Comparison of ENCODE assay signal across 13 cellular contexts in the genomic region with DNA sequence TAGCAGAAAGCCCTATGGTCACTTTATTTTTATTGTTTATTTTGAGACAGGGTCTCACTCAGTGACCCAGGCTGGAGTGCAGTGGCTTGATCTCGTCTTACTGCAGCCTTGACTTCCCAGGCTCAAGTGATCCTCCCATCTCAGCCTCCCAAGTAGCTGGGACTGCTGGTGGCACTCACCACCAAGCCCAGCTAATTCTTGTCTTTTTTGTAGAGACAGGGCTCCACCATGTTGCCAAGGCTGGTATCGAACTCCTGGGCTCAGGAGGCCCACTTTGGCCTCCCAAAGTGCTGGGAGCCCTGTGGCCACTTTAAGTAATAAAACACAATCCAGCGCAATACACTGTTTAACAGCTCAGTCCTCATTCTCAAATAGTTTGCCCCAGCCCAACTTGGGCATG.
DNase-seq lines count a peak whose midpoint lies in the region; ATAC-seq and TF ChIP-seq lines count a peak whose summit lies in the region.
"Had no signal": no experiment of that assay in that cellular context is flagged by ENCODE, and none has a peak within 500 bp of the region (broad histone marks: within the 10 kb centered on the region; RNA-seq: fewer than 3 reads in every experiment).

No MANE protein-coding gene starts in this region.

- H3K4me1 Mint-ChIP-seq in activated naive CD8-positive, alpha-beta T cell (ENCODE audit: low read depth): peaks cover 4% of the 10 kb centered on the region
- H3K4me1 Mint-ChIP-seq in activated naive CD8-positive, alpha-beta T cell treated with anti-CD3 and anti-CD28 coated beads for 36 hours: no peaks in the 10 kb centered on the region
- H3K4me1 Mint-ChIP-seq in activated T-helper 1 cell treated with anti-CD3 and anti-CD28 coated beads, Interleukin-12 subunit alpha, Interleukin-12 subunit beta, Interleukin-2, Interleukin-4 antibody, amounts not matched to agents 30 ng/mL and 10 ng/mL and 1 ng/mL, durations not matched to agents 14 hours and 24 hours and 36 hours (ENCODE audit: low read depth): no peaks in the 10 kb centered on the region
- peaks cover 9% of the 10 kb centered on the region for H3K4me1 Mint-ChIP-seq in type B pancreatic cell (ENCODE audit: unreplicated experiment)
- no peaks in the 10 kb centered on the region for H3K4me1 Mint-ChIP-seq in stimulated activated naive CD8-positive, alpha-beta T cell treated with anti-CD3 and anti-CD28 coated beads, Interleukin-15, amount 100 ng/mL, for 72 hours
- H3K4me1 Mint-ChIP-seq: naive B cell had no signal

- H3K4me3 Mint-ChIP-seq in activated naive CD8-positive, alpha-beta T cell: peak overlapping the region; percentile 5
- no peak overlapping the region for H3K4me3 Mint-ChIP-seq in activated naive CD8-positive, alpha-beta T cell treated with anti-CD3 and anti-CD28 coated beads for 36 hours
- H3K4me3 Mint-ChIP-seq in activated T-helper 1 cell treated with anti-CD3 and anti-CD28 coated beads, Interleukin-12 subunit alpha, Interleukin-12 subunit beta, Interleukin-2, Interleukin-4 antibody, amounts not matched to agents 30 ng/mL and 10 ng/mL and 1 ng/mL, durations not matched to agents 14 hours and 24 hours and 36 hours: peak overlapping the region; percentile 11
- H3K4me3 Mint-ChIP-seq in type B pancreatic cell: peak overlapping the region; percentile 44
- no peak overlapping the region for H3K4me3 Mint-ChIP-seq in stimulated activated naive CD8-positive, alpha-beta T cell treated with anti-CD3 and anti-CD28 coated beads, Interleukin-15, amount 100 ng/mL, for 72 hours

- no peak overlapping the region for H3K27ac Mint-ChIP-seq in activated naive CD8-positive, alpha-beta T cell
- H3K27ac Mint-ChIP-seq in activated naive CD8-positive, alpha-beta T cell treated with anti-CD3 and anti-CD28 coated beads for 36 hours: no peak overlapping the region
- H3K27ac Mint-ChIP-seq in activated T-helper 1 cell treated with anti-CD3 and anti-CD28 coated beads, Interleukin-12 subunit alpha, Interleukin-12 subunit beta, Interleukin-2, Interleukin-4 antibody, amounts not matched to agents 30 ng/mL and 10 ng/mL and 1 ng/mL, durations not matched to agents 14 hours and 24 hours and 36 hours: peak overlapping the region; percentile 59
- no peak overlapping the region for H3K27ac Mint-ChIP-seq in type B pancreatic cell
- no peak overlapping the region for H3K27ac Mint-ChIP-seq in stimulated activated naive CD8-positive, alpha-beta T cell treated with anti-CD3 and anti-CD28 coated beads, Interleukin-15, amount 100 ng/mL, for 72 hours

- H3K9me3 Mint-ChIP-seq in activated naive CD8-positive, alpha-beta T cell (ENCODE audit: low read depth): no peaks in the 10 kb centered on the region
- H3K9me3 Mint-ChIP-seq in activated naive CD8-positive, alpha-beta T cell treated with anti-CD3 and anti-CD28 coated beads for 36 hours: no peaks in the 10 kb centered on the region
- no peaks in the 10 kb centered on the region for H3K9me3 Mint-ChIP-seq in activated T-helper 1 cell treated with anti-CD3 and anti-CD28 coated beads, Interleukin-12 subunit alpha, Interleukin-12 subunit beta, Interleukin-2, Interleukin-4 antibody, amounts not matched to agents 30 ng/mL and 10 ng/mL and 1 ng/mL, durations not matched to agents 14 hours and 24 hours and 36 hours
- H3K9me3 Mint-ChIP-seq in type B pancreatic cell: no peaks in the 10 kb centered on the region
- H3K9me3 Mint-ChIP-seq in stimulated activated naive CD8-positive, alpha-beta T cell treated with anti-CD3 and anti-CD28 coated beads, Interleukin-15, amount 100 ng/mL, for 72 hours: no peaks in the 10 kb centered on the region
- H3K9me3 Mint-ChIP-seq: naive B cell had no signal

- TF ChIP-seq CTCF in type B pancreatic cell (conservative IDR thresholded peaks at IDR 0.05): no peak

- DNase-seq in activated naive CD8-positive, alpha-beta T cell treated with anti-CD3 and anti-CD28 coated beads for 36 hours: no peak
- DNase-seq in activated T-helper 1 cell treated with anti-CD3 and anti-CD28 coated beads, Interleukin-12 subunit alpha, Interleukin-12 subunit beta, Interleukin-2, Interleukin-4 antibody, amounts not matched to agents 30 ng/mL and 10 ng/mL and 1 ng/mL, durations not matched to agents 14 hours and 24 hours and 36 hours (ENCODE audit: low spot score): no peak
- DNase-seq in type B pancreatic cell (ENCODE audit: extremely low spot score, unreplicated experiment) (no peak), HCEC 1CT (no peak), NCI-H1092 treated with DMSO at 0.1 percent for 48 hours (lab: John Stamatoyannopoulos, UW) (no peak)
- no peak for DNase-seq in stimulated activated naive CD8-positive, alpha-beta T cell treated with anti-CD3 and anti-CD28 coated beads, Interleukin-15, amount 100 ng/mL, for 72 hours
- DNase-seq: activated CD4-positive, alpha-beta T cell treated with anti-CD3 and anti-CD28 coated beads, Interleukin-2, amount 50 U/mL, for 1 hour; activated effector memory CD4-positive, alpha-beta T cell treated with anti-CD3 and anti-CD28 coated beads, Interleukin-2, amount 50 U/mL, for 16 hours; naive B cell; NCI-H187 treated with DMSO at 0.1 percent for 48 hours; NK-92 treated with Interleukin-12 subunit alpha and Interleukin-12 subunit beta, amount 100 ng/mL, for 24 hours had no signal

- no peaks in the 10 kb centered on the region for H3K27me3 ChIP-seq in muscle layer of duodenum (ENCODE audit: low read depth, low read length)

- no peaks in the 10 kb centered on the region for H3K36me3 Mint-ChIP-seq in activated naive CD8-positive, alpha-beta T cell
- H3K36me3 Mint-ChIP-seq in activated naive CD8-positive, alpha-beta T cell treated with anti-CD3 and anti-CD28 coated beads for 36 hours: no peaks in the 10 kb centered on the region
- no peaks in the 10 kb centered on the region for H3K36me3 Mint-ChIP-seq in activated T-helper 1 cell treated with anti-CD3 and anti-CD28 coated beads, Interleukin-12 subunit alpha, Interleukin-12 subunit beta, Interleukin-2, Interleukin-4 antibody, amounts not matched to agents 30 ng/mL and 10 ng/mL and 1 ng/mL, durations not matched to agents 14 hours and 24 hours and 36 hours (ENCODE audit: low read depth)
- H3K36me3 Mint-ChIP-seq in type B pancreatic cell: no peaks in the 10 kb centered on the region
- H3K36me3 Mint-ChIP-seq: naive B cell had no signal

- peak overlapping the region; percentile 97 for H3K27ac ChIP-seq in muscle layer of duodenum (ENCODE audit: low read length)

- peaks cover 1% of the 10 kb centered on the region for H3K27me3 Mint-ChIP-seq in activated naive CD8-positive, alpha-beta T cell
- peaks cover 6% of the 10 kb centered on the region for H3K27me3 Mint-ChIP-seq in activated naive CD8-positive, alpha-beta T cell treated with anti-CD3 and anti-CD28 coated beads for 36 hours
- H3K27me3 Mint-ChIP-seq in activated T-helper 1 cell treated with anti-CD3 and anti-CD28 coated beads, Interleukin-12 subunit alpha, Interleukin-12 subunit beta, Interleukin-2, Interleukin-4 antibody, amounts not matched to agents 30 ng/mL and 10 ng/mL and 1 ng/mL, durations not matched to agents 14 hours and 24 hours and 36 hours (ENCODE audit: insufficient read depth): peaks cover 12% of the 10 kb centered on the region
- H3K27me3 Mint-ChIP-seq in type B pancreatic cell: peaks cover 7% of the 10 kb centered on the region
- H3K27me3 Mint-ChIP-seq in stimulated activated naive CD8-positive, alpha-beta T cell treated with anti-CD3 and anti-CD28 coated beads, Interleukin-15, amount 100 ng/mL, for 72 hours: peaks cover 8% of the 10 kb centered on the region

- H3K4me1 ChIP-seq in muscle layer of duodenum (ENCODE audit: control insufficient read depth in 1 of 2, insufficient read depth in 2 of 2, low read length in 2 of 2): peaks cover 0 to 8% of the 10 kb centered on the region in 2 donors

- intact Hi-C loops in activated T-helper 1 cell treated with anti-CD3 and anti-CD28 coated beads, Interleukin-12 subunit alpha, Interleukin-12 subunit beta, Interleukin-2, Interleukin-4 antibody, amounts not matched to agents 30 ng/mL and 10 ng/mL and 1 ng/mL, durations not matched to agents 14 hours and 24 hours and 36 hours (cut with micrococcal nuclease): no loop called here

- H3K9me3 ChIP-seq in muscle layer of duodenum (ENCODE audit: control insufficient read depth in 1 of 2, low read length in 2 of 2): no peaks in the 10 kb centered on the region

- no peak for ATAC-seq in stimulated activated naive CD8-positive, alpha-beta T cell treated with anti-CD3 and anti-CD28 coated beads, Interleukin-15, amount 100 ng/mL, for 72 hours

- H3K4me3 ChIP-seq in muscle layer of duodenum (ENCODE audit: low read depth in 1 of 2, low read length in 2 of 2): no peak overlapping the region

- peaks cover 0 to 4% of the 10 kb centered on the region in 2 donors for H3K36me3 ChIP-seq in muscle layer of duodenum (ENCODE audit: control insufficient read depth in 1 of 2, insufficient read depth in 2 of 2, low read length in 2 of 2)

Comparison
In these comparisons a context has a peak if more than half of its experiments do, and no peak if none do; other contexts are left out.
1. H3K4me3 Mint-ChIP-seq: peak in activated naive CD8-positive, alpha-beta T cell (single experiment), activated T-helper 1 cell treated with anti-CD3 and anti-CD28 coated beads, Interleukin-12 subunit alpha, Interleukin-12 subunit beta, Interleukin-2, Interleukin-4 antibody, amounts not matched to agents 30 ng/mL and 10 ng/mL and 1 ng/mL, durations not matched to agents 14 hours and 24 hours and 36 hours (single experiment) and type B pancreatic cell (single experiment); none in activated naive CD8-positive, alpha-beta T cell treated with anti-CD3 and anti-CD28 coated beads for 36 hours (single experiment) and stimulated activated naive CD8-positive, alpha-beta T cell treated with anti-CD3 and anti-CD28 coated beads, Interleukin-15, amount 100 ng/mL, for 72 hours (0 of 2).